ENCODE assay signal across 16 cellular contexts in the genomic region with DNA sequence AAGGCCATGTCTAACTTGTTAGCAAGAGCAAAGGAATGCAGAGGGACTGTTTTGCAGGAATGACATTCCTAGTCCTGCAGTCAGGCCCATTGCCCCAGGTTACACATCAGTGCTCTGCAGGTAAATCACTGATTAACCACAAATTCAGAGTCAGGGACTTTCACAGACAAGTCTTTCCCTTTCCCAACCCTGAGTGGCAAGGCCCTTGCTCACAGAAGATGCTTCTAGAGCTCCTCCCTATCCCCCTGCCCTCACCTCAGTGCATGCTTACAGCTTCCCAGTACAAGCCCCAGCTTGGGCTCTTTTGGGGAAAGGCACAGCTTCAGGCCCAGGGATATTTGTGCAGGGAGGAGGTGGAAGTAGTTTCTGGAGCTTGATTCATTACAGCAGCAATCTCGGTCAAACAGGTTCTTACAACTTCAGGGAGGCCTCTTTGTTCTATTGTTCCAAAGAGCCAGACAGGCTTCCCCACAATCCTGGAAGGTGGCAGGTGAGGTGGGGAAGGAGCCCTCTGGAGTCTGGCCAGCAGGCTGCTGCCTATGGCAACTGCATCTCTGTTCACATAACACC. TPM values are rescaled to one million over a fixed set of nuclear protein-coding genes. Genes with fewer than 3 reads are reported as not detected.
DNase-seq lines count a peak whose midpoint lies in the region; ATAC-seq and TF ChIP-seq lines count a peak whose summit lies in the region.
"Had no signal": no experiment of that assay in that cellular context is flagged by ENCODE, and none has a peak within 500 bp of the region (broad histone marks: within the 10 kb centered on the region; RNA-seq: fewer than 3 reads in every experiment).

No MANE protein-coding gene starts in this region.

- no TSS peak for BruUV-seq in A673 (replicated peaks; lab: Mats Ljungman, UMichigan)

- H3K36me3 Mint-ChIP-seq in activated T-helper 17 cell treated with anti-CD3 and anti-CD28 coated beads, Interleukin-2, amount 50 U/mL, for 72 hours (ENCODE audit: low read depth): no peaks in the 10 kb centered on the region
- H3K36me3 Mint-ChIP-seq: activated naive CD8-positive, alpha-beta T cell treated with anti-CD3 and anti-CD28 coated beads, Interleukin-2, amount 10 ng/mL, durations not matched to agents 7 days and 5 days; stimulated activated naive B cell treated with anti-CD40 and anti-IgM and Interleukin-4, amounts not matched to agents 10 μg/mL and 1 μg/mL and 100 μg/mL, for 72 hours had no signal

- TF ChIP-seq CTCF in colonic mucosa (IDR thresholded peaks at IDR 0.05) (no peak), lung (IDR thresholded peaks at IDR 0.05; ENCODE audit: control extremely low read depth, extremely low read depth) (no peak), A673 (conservative IDR thresholded peaks at IDR 0.05; ENCODE audit: low read depth, low read length) (no peak)

- H3K27ac ChIP-seq in colonic mucosa (no peak overlapping the region), lung (ENCODE audit: low read depth in 1 of 2, low read length in 1 of 2) (no peak overlapping the region), A673 (ENCODE audit: low read depth, low read length, poor library complexity, severe bottlenecking) (no peak overlapping the region)

- POLR2A ChIA-PET in A673 (lab: Charles Lee; ENCODE audit: low non-redundant PET): no interaction called here

- H3K9me3 ChIP-seq in colonic mucosa: no peaks in the 10 kb centered on the region
- peaks cover 0 to 1% of the 10 kb centered on the region in 2 donors for H3K9me3 ChIP-seq in lung (ENCODE audit: control insufficient read depth in 2 of 2, insufficient read depth in 1 of 2, low read length in 1 of 2)
- H3K9me3 ChIP-seq in A673 (ENCODE audit: low read depth, low read length, poor library complexity, severe bottlenecking): no peaks in the 10 kb centered on the region

- H3K27me3 Mint-ChIP-seq in activated T-helper 17 cell treated with anti-CD3 and anti-CD28 coated beads, Interleukin-2, amount 50 U/mL, for 72 hours: peaks cover 20% of the 10 kb centered on the region

- ATAC-seq in lung (ENCODE audit: insufficient read depth, low FRiP score) (no peak), HG02870 (IDR thresholded peaks at IDR 0.05; ENCODE audit: unreplicated experiment) (no peak)
- no peak for ATAC-seq in activated T-helper 17 cell treated with anti-CD3 and anti-CD28 coated beads, Interleukin-2, amount 50 U/mL, for 72 hours (replicated peaks)
- ATAC-seq: stimulated activated naive B cell treated with anti-CD40 and anti-IgM and Interleukin-4, amounts not matched to agents 10 μg/mL and 1 μg/mL and 100 μg/mL, for 72 hours had no signal

- H3K36me3 ChIP-seq in colonic mucosa (no peaks in the 10 kb centered on the region), lung (ENCODE audit: control insufficient read depth in 2 of 2, insufficient read depth in 2 of 2, low read length in 2 of 2) (peaks cover 0 to 3% of the 10 kb centered on the region in 2 donors), A673 (ENCODE audit: insufficient read depth, low read length, poor library complexity, severe bottlenecking) (no peaks in the 10 kb centered on the region)

- H3K27me3 ChIP-seq in colonic mucosa (no peaks in the 10 kb centered on the region), lung (ENCODE audit: control insufficient read depth, insufficient read depth) (no peaks in the 10 kb centered on the region), A673 (replicated peaks; ENCODE audit: insufficient read depth, low read depth, low read length, poor library complexity) (no peaks in the 10 kb centered on the region)

- no peak overlapping the region for H3K27ac Mint-ChIP-seq in activated T-helper 17 cell treated with anti-CD3 and anti-CD28 coated beads, Interleukin-2, amount 50 U/mL, for 72 hours
- H3K27ac Mint-ChIP-seq: activated B cell treated with CpG ODN at 0.5 μM for 24 hours; activated naive CD8-positive, alpha-beta T cell treated with anti-CD3 and anti-CD28 coated beads, Interleukin-2, amount 10 ng/mL, durations not matched to agents 7 days and 5 days; stimulated activated naive B cell treated with anti-CD40 and anti-IgM and Interleukin-4, amounts not matched to agents 10 μg/mL and 1 μg/mL and 100 μg/mL, for 72 hours had no signal

- 68 to 81% methylated on average over 1 of the region's 1 CpG for WGBS in lung, 2 donors

- H3K9me3 Mint-ChIP-seq in activated T-helper 17 cell treated with anti-CD3 and anti-CD28 coated beads, Interleukin-2, amount 50 U/mL, for 72 hours: no peaks in the 10 kb centered on the region
- H3K9me3 Mint-ChIP-seq: activated B cell treated with CpG ODN at 0.5 μM for 24 hours; activated naive CD8-positive, alpha-beta T cell treated with anti-CD3 and anti-CD28 coated beads, Interleukin-2, amount 10 ng/mL, durations not matched to agents 7 days and 5 days; stimulated activated naive B cell treated with anti-CD40 and anti-IgM and Interleukin-4, amounts not matched to agents 10 μg/mL and 1 μg/mL and 100 μg/mL, for 72 hours had no signal

- in situ Hi-C loops in Caki2 (cut with HindIII; ENCODE audit: low pct_unique_long_range_greater_than_20kb, low sequenced_read_pairs): no loop called here

- H3K4me3 Mint-ChIP-seq in activated T-helper 17 cell treated with anti-CD3 and anti-CD28 coated beads, Interleukin-2, amount 50 U/mL, for 72 hours: no peak overlapping the region
- H3K4me3 Mint-ChIP-seq: activated B cell treated with CpG ODN at 0.5 μM for 24 hours; activated naive CD8-positive, alpha-beta T cell treated with anti-CD3 and anti-CD28 coated beads, Interleukin-2, amount 10 ng/mL, durations not matched to agents 7 days and 5 days; stimulated activated naive B cell treated with anti-CD40 and anti-IgM and Interleukin-4, amounts not matched to agents 10 μg/mL and 1 μg/mL and 100 μg/mL, for 72 hours had no signal

- intact Hi-C loops in colonic mucosa (cut with DNase I): no loop called here
- intact Hi-C loops in A673 (cut with micrococcal nuclease; ENCODE audit: unreplicated experiment): loop anchor here (5.0 kb wide), 1 partner anchor 268 kb away; no protein-coding TSS in a partner anchor

- no peaks in the 10 kb centered on the region for H3K4me1 ChIP-seq in colonic mucosa
- no peaks in the 10 kb centered on the region for H3K4me1 ChIP-seq in lung (ENCODE audit: control insufficient read depth in 2 of 2, insufficient read depth in 2 of 2, low read length in 2 of 2)
- no peaks in the 10 kb centered on the region for H3K4me1 ChIP-seq in A673 (ENCODE audit: insufficient read depth, low read length, poor library complexity, severe bottlenecking)

- H3K9ac ChIP-seq in colonic mucosa (ENCODE audit: low read depth in 2 of 2, low read length in 2 of 2): no peak overlapping the region

- CTCF ChIA-PET in A673 (lab: Charles Lee): no interaction called here

- H3K4me3 ChIP-seq in colonic mucosa: no peak overlapping the region
- H3K4me3 ChIP-seq in lung: no peak overlapping the region
- H3K4me3 ChIP-seq in A673 (ENCODE audit: low read depth, low read length, poor library complexity, severe bottlenecking): no peak overlapping the region

- peak; percentile 58 for DNase-seq in Caki2 (ENCODE audit: low read depth)
- peak; percentile 51 for DNase-seq in NCI-H2029 (lab: John Stamatoyannopoulos, UW)
- peak; percentile 63 for DNase-seq in colonic mucosa
- DNase-seq in lung (ENCODE audit: low spot score): peak; percentile 43
- no peak for DNase-seq in medulla oblongata (ENCODE audit: extremely low spot score)
- DNase-seq in A673 (ENCODE audit: low spot score): no peak
- DNase-seq: activated B cell treated with CpG ODN at 0.5 μM for 24 hours; activated CD8-positive, alpha-beta memory T cell treated with anti-CD3 and anti-CD28 coated beads, Interleukin-2, amount 50 U/mL, for 4 hours; activated naive CD8-positive, alpha-beta T cell treated with anti-CD3 and anti-CD28 coated beads, Interleukin-2, amount 10 ng/mL, durations not matched to agents 7 days and 5 days; cerebellar nuclear complex; erythroblast; NCI-H1436; stimulated activated CD4-positive, alpha-beta T cell treated with anti-CD3 and anti-CD28 coated beads, Interleukin-4, amount 100 ng/mL, for 24 hours; stimulated activated naive B cell treated with anti-CD40 and anti-IgM and Interleukin-4, amounts not matched to agents 10 μg/mL and 1 μg/mL and 100 μg/mL, for 72 hours had no signal

- no peaks in the 10 kb centered on the region for H3K4me1 Mint-ChIP-seq in activated T-helper 17 cell treated with anti-CD3 and anti-CD28 coated beads, Interleukin-2, amount 50 U/mL, for 72 hours
- H3K4me1 Mint-ChIP-seq: activated B cell treated with CpG ODN at 0.5 μM for 24 hours; activated naive CD8-positive, alpha-beta T cell treated with anti-CD3 and anti-CD28 coated beads, Interleukin-2, amount 10 ng/mL, durations not matched to agents 7 days and 5 days; stimulated activated naive B cell treated with anti-CD40 and anti-IgM and Interleukin-4, amounts not matched to agents 10 μg/mL and 1 μg/mL and 100 μg/mL, for 72 hours had no signal

RNA-seq across cellular contexts. Expression of a gene that starts 53.9 kb away (rescaled TPM):
- total RNA-seq in Caki2 (2014; rRNA removed; shearing (Covaris generic); ENCODE audit: low replicate concordance): not detected in 2 replicates
- total RNA-seq in colonic mucosa (10 to 100 TPM in 1 of 2 donors, under 1 TPM in 1; 0.22 to 10.5 TPM), lung (1 to 10 TPM; 1.0 to 3.4 TPM), A673 (2021) (0.15 and 0.52 TPM in 2 replicates)
- polyA plus RNA-seq in lung: 1 to 10 TPM in 1 of 2 donors, under 1 TPM in 1; 0.50 to 1.9 TPM
- not detected for total RNA-seq in activated T-helper 17 cell treated with anti-CD3 and anti-CD28 coated beads, Interleukin-2, amount 50 U/mL, for 72 hours
- total RNA-seq: activated B cell treated with CpG ODN at 0.5 μM for 24 hours; activated naive CD8-positive, alpha-beta T cell treated with anti-CD3 and anti-CD28 coated beads, Interleukin-2, amount 10 ng/mL, durations not matched to agents 7 days and 5 days had no signal

Comparison
In these comparisons a context has a peak if more than half of its experiments do, and no peak if none do; other contexts are left out.
1. DNase-seq: peak in Caki2 (single experiment), NCI-H2029 (single experiment), colonic mucosa (single experiment) and lung (single experiment); none in medulla oblongata (single experiment) and A673 (single experiment).